Comparison of ENCODE assay signal across 25 cellular contexts in genomic region chr17:66889480-66890230, GRCh38. TPM values are rescaled to one million over a fixed set of nuclear protein-coding genes. Genes with fewer than 3 reads are reported as not detected.
"Had no signal": no experiment of that assay in that cellular context is flagged by ENCODE, and none has a peak within 500 bp of the region (broad histone marks: within the 10 kb centered on the region; RNA-seq: fewer than 3 reads in every experiment).

No MANE protein-coding gene starts in this region.

- H3K36me3 Mint-ChIP-seq: activated naive CD4-positive, alpha-beta T cell treated with anti-CD3 and anti-CD28 coated beads, Interleukin-2, amount 50 U/mL, for 24 hours; stimulated activated naive B cell treated with anti-CD40 and anti-IgM and Interleukin-4, amounts not matched to agents 10 μg/mL and 1 μg/mL and 100 μg/mL, for 72 hours had no signal

- H3K36me3 ChIP-seq: esophagus muscularis mucosa, heart right ventricle, left lung, spleen, thoracic aorta had no signal

- H3K27me3 ChIP-seq: esophagus muscularis mucosa, left lung, spleen had no signal

- H3K4me1 ChIP-seq: esophagus muscularis mucosa, heart right ventricle, left lung, spleen had no signal

- H3K27ac ChIP-seq: esophagus muscularis mucosa, heart right ventricle, left lung, spleen, thoracic aorta had no signal

- DNase-seq: activated B cell treated with CpG ODN at 0.5 μM for 24 hours; activated CD4-positive, alpha-beta T cell treated with anti-CD3 and anti-CD28 coated beads for 48 hours; activated CD8-positive, alpha-beta T cell treated with anti-CD3 and anti-CD28 coated beads for 36 hours; activated gamma-delta T cell; activated T-cell treated with anti-CD3 and anti-CD28 coated beads, Interleukin-2, amount 50 U/mL, for 1 hour; effector CD8-positive, alpha-beta T cell; heart right ventricle; left lung; nephron progenitor cell; occipital lobe; retina; spleen; stimulated activated CD4-positive, alpha-beta T cell treated with anti-CD3 and anti-CD28 coated beads, Interleukin-4, amount 100 ng/mL, for 4 hours; stimulated activated naive B cell treated with anti-CD40 and anti-IgM and Interleukin-4, amounts not matched to agents 10 μg/mL and 1 μg/mL and 100 μg/mL, for 72 hours; T-helper 9 cell had no signal

- H3K4me3 ChIP-seq: esophagus muscularis mucosa, heart right ventricle, left lung, spleen, thoracic aorta had no signal

- H3K4me3 Mint-ChIP-seq: activated B cell treated with CpG ODN at 0.5 μM for 24 hours; activated CD8-positive, alpha-beta T cell treated with anti-CD3 and anti-CD28 coated beads for 36 hours; activated naive CD4-positive, alpha-beta T cell treated with anti-CD3 and anti-CD28 coated beads, Interleukin-2, amount 50 U/mL, for 24 hours; dendritic cell treated with granulocyte-macrophage colony-stimulating factor and Interleukin-4, amounts not matched to agents 40 ng/mL and 50 ng/mL, for 4 days; nephron progenitor cell; stimulated activated naive B cell treated with anti-CD40 and anti-IgM and Interleukin-4, amounts not matched to agents 10 μg/mL and 1 μg/mL and 100 μg/mL, for 72 hours had no signal

- H3K27me3 Mint-ChIP-seq: activated CD8-positive, alpha-beta T cell treated with anti-CD3 and anti-CD28 coated beads for 36 hours; activated naive CD4-positive, alpha-beta T cell treated with anti-CD3 and anti-CD28 coated beads, Interleukin-2, amount 50 U/mL, for 24 hours had no signal

- H3K9me3 ChIP-seq: esophagus muscularis mucosa, heart right ventricle, left lung, spleen, thoracic aorta had no signal

- H3K9me3 Mint-ChIP-seq: activated B cell treated with CpG ODN at 0.5 μM for 24 hours; activated CD8-positive, alpha-beta T cell treated with anti-CD3 and anti-CD28 coated beads for 36 hours; activated naive CD4-positive, alpha-beta T cell treated with anti-CD3 and anti-CD28 coated beads, Interleukin-2, amount 50 U/mL, for 24 hours; dendritic cell treated with granulocyte-macrophage colony-stimulating factor and Interleukin-4, amounts not matched to agents 40 ng/mL and 50 ng/mL, for 4 days had no signal

- H3K27ac Mint-ChIP-seq: activated B cell treated with CpG ODN at 0.5 μM for 24 hours; activated CD8-positive, alpha-beta T cell treated with anti-CD3 and anti-CD28 coated beads for 36 hours; activated naive CD4-positive, alpha-beta T cell treated with anti-CD3 and anti-CD28 coated beads, Interleukin-2, amount 50 U/mL, for 24 hours; dendritic cell treated with granulocyte-macrophage colony-stimulating factor and Interleukin-4, amounts not matched to agents 40 ng/mL and 50 ng/mL, for 4 days; nephron progenitor cell; stimulated activated naive B cell treated with anti-CD40 and anti-IgM and Interleukin-4, amounts not matched to agents 10 μg/mL and 1 μg/mL and 100 μg/mL, for 72 hours had no signal

- H3K4me1 Mint-ChIP-seq: activated B cell treated with CpG ODN at 0.5 μM for 24 hours; activated naive CD4-positive, alpha-beta T cell treated with anti-CD3 and anti-CD28 coated beads, Interleukin-2, amount 50 U/mL, for 24 hours had no signal

RNA-seq across cellular contexts. Expression of gene CACNG5, which starts 54.7 kb away (rescaled TPM):
- total RNA-seq: activated B cell treated with CpG ODN at 0.5 μM for 24 hours; activated CD8-positive, alpha-beta T cell treated with anti-CD3 and anti-CD28 coated beads for 36 hours; chondrocyte; esophagus muscularis mucosa; heart right ventricle; kidney epithelial cell; left lung; lung microvascular endothelial cell; myocyte; posterior vena cava; thoracic aorta; ureter had no signal
- polyA plus RNA-seq: heart right ventricle had no signal
